Comparison of ENCODE assay signal across 8 cellular contexts in the genomic region with DNA sequence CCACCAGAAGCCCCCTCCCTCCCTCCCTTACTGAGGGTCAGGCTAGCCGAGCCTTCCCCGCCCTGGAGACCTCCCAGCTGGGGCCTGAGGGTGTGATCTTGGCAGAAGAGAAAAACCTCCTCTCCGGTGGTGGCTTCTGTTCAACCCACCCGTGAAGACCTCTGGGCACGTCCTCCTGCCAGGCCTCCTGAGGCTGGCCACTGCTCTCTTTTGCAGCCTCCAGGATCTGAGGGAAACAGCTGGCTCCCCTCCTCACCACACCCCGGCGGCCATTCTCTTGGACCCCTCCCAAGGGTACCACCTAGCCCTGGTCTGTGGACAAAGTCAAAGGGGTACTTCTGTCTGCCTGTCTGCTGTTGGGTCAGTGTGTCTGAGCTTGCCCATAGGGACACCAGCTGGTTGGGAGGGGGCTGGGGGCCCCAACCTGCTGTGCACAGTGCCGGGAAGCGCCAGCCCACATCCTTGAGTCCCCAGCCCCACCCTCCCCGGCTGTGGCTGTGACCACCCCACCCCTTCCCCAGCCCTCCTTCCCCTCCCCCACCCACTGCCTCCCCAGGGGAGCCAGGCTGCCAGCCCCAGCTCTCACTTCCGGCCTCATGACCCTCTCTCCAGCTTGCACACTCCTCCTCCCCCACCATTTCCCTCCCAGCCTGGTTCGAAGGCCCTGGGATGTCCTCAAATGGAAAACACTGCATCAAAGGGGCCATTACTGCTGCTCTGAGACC. TPM values are rescaled to one million over a fixed set of nuclear protein-coding genes. Genes with fewer than 3 reads are reported as not detected.
DNase-seq lines count a peak whose midpoint lies in the region; ATAC-seq and TF ChIP-seq lines count a peak whose summit lies in the region.

No MANE protein-coding gene starts in this region.

- H3K4me1 Mint-ChIP-seq in MCF 10A (ENCODE audit: insufficient read depth, unreplicated experiment), result peaks cover 29% of the 10 kb centered on the region

- H2AFZ ChIP-seq in mammary epithelial cell (ENCODE audit: low read depth, low read length) (no peak overlapping the region), mesenchymal stem cell (ENCODE audit: low read depth, low read length) (no peak overlapping the region)

- H3K27me3 ChIP-seq in mammary epithelial cell (ENCODE audit: insufficient read depth, low read length), result no peaks in the 10 kb centered on the region
- H3K27me3 ChIP-seq in adipocyte (replicated peaks; ENCODE audit: control insufficient read depth, insufficient read depth, low read length), result no peaks in the 10 kb centered on the region
- H3K27me3 ChIP-seq in mesenchymal stem cell (ENCODE audit: control insufficient read depth in 1 of 2, insufficient read depth in 1 of 2, low read length in 2 of 2), result no peaks in the 10 kb centered on the region
- no peaks in the 10 kb centered on the region for H3K27me3 ChIP-seq in aorta (ENCODE audit: control insufficient read depth in 1 of 2, insufficient read depth in 2 of 2, low read length in 1 of 2)

- intact Hi-C loops in MCF 10A (cut with micrococcal nuclease) (loop anchor here (1.0 to 5.0 kb wide), 4 partner anchors 33 to 106 kb away; partner anchors contain the start of gene WASF2), mammary epithelial cell (cut with micrococcal nuclease) (loop anchor here (1.0 to 5.0 kb wide), 8 partner anchors 14 to 255 kb away; partner anchors contain the start of genes AHDC1 and WASF2), aorta (cut with DNase I) (loop anchor here (2.0 to 5.0 kb wide), 5 partner anchors 45 to 154 kb away; partner anchors contain the start of gene WASF2 (in 1 of the 2))

- H3K4me3 Mint-ChIP-seq in MCF 10A (ENCODE audit: unreplicated experiment), result no peak overlapping the region

- peak overlapping the region; percentile 33 for H2AK5ac ChIP-seq in mesenchymal stem cell (ENCODE audit: low read length, severe bottlenecking)

- DNase-seq in MCF 10A (ENCODE audit: unreplicated experiment) (no peak), mammary epithelial cell (no peak), adipocyte (ENCODE audit: low read depth) (no peak), mesenchymal stem cell (peak; percentile 67), aorta (peak; percentile 86 to 88), RKO (ENCODE audit: low spot score) (no peak), NCI-H748 treated with DMSO at 0.1 percent for 48 hours (lab: John Stamatoyannopoulos, UW) (no peak), iPS-NIHi11 (ENCODE audit: low spot score) (no peak)

- H3K27me3 Mint-ChIP-seq in MCF 10A (ENCODE audit: insufficient read depth, unreplicated experiment), result no peaks in the 10 kb centered on the region

- POLR2A ChIA-PET in MCF 10A (lab: Yijun Ruan, JAX), result interaction anchor here (0.8 to 5.0 kb wide), 14 partner anchors 12 to 233 kb away, joined by 5 to 53 read pairs (median 8); partner anchors contain the start of gene WASF2

- CTCF ChIA-PET in MCF 10A (lab: Yijun Ruan, JAX) (interaction anchor here (0.6 to 5.4 kb wide), 25 partner anchors 7 to 120 kb away, joined by 3 to 62 read pairs (median 6); partner anchors contain the start of gene AHDC1), mammary epithelial cell (lab: Charles Lee; ENCODE audit: low non-redundant PET) (interaction anchor here (0.6 to 1.7 kb wide), 5 partner anchors 43 to 84 kb away, joined by 3 to 15 read pairs (median 10); partner anchors contain the start of gene AHDC1)

- no peak overlapping the region for H3K9ac ChIP-seq in mammary epithelial cell (ENCODE audit: insufficient read depth, low read length)
- H3K9ac ChIP-seq in adipocyte (ENCODE audit: low read length), result peak overlapping the region; percentile 70
- H3K9ac ChIP-seq in mesenchymal stem cell (ENCODE audit: low read length), result peak overlapping the region; percentile 62

- H3K4me3 ChIP-seq in mammary epithelial cell (replicated peaks in 1 of 3; ENCODE audit: insufficient read depth in 1 of 3, low read depth in 2 of 3, low read length in 3 of 3) (no peak overlapping the region), adipocyte (ENCODE audit: low read length) (peak overlapping the region; percentile 13), mesenchymal stem cell (ENCODE audit: insufficient read depth in 1 of 2, low read depth in 1 of 2, low read length in 2 of 2) (peak overlapping the region in 1 of 2 experiments; percentile 38), aorta (ENCODE audit: low read length in 2 of 2) (no peak overlapping the region)

- H2BK120ac ChIP-seq in mesenchymal stem cell (ENCODE audit: low read depth, low read length), result peak overlapping the region; percentile 88

- peak overlapping the region; percentile 68 for H2BK15ac ChIP-seq in mesenchymal stem cell (ENCODE audit: low read depth, poor library complexity, severe bottlenecking)

- H3K9me3 ChIP-seq in mammary epithelial cell (replicated peaks; ENCODE audit: insufficient read depth, low read length), result no peaks in the 10 kb centered on the region
- H3K9me3 ChIP-seq in adipocyte (ENCODE audit: control insufficient read depth, low read length), result no peaks in the 10 kb centered on the region
- no peaks in the 10 kb centered on the region for H3K9me3 ChIP-seq in mesenchymal stem cell (ENCODE audit: control insufficient read depth, low read length)
- H3K9me3 ChIP-seq in aorta (ENCODE audit: control insufficient read depth, low read length), result no peaks in the 10 kb centered on the region

- H3K36me3 ChIP-seq in mammary epithelial cell (ENCODE audit: insufficient read depth, low read length) (peaks cover 3% of the 10 kb centered on the region), adipocyte (ENCODE audit: control insufficient read depth, insufficient read depth, low read length, severe bottlenecking) (peaks cover 23% of the 10 kb centered on the region), mesenchymal stem cell (ENCODE audit: control insufficient read depth in 1 of 2, insufficient read depth in 2 of 2, low read depth in 1 of 2, low read length in 2 of 2) (peaks cover 29 to 67% of the 10 kb centered on the region in 2 experiments), aorta (ENCODE audit: control insufficient read depth in 1 of 2, insufficient read depth in 2 of 2, low read length in 1 of 2) (peaks cover 0 to 3% of the 10 kb centered on the region in 2 donors)

- peak overlapping the region; percentile 9 for H2BK5ac ChIP-seq in mesenchymal stem cell (ENCODE audit: low read depth, low read length, poor library complexity, severe bottlenecking)

- H3K36me3 Mint-ChIP-seq in MCF 10A (ENCODE audit: insufficient read depth, unreplicated experiment), result peaks cover 32% of the 10 kb centered on the region

- peak overlapping the region; percentile 93 to 98 for H3K4ac ChIP-seq in mesenchymal stem cell (ENCODE audit: low read depth in 1 of 2, low read length in 2 of 2)

- no TSS peak for BruUV-seq in MCF 10A (replicated peaks; lab: Mats Ljungman, UMichigan)
- no TSS peak for BruUV-seq in mammary epithelial cell (replicated peaks; lab: Mats Ljungman, UMichigan)

- H4K20me1 ChIP-seq in mammary epithelial cell (ENCODE audit: insufficient read depth, low read length), result no peaks in the 10 kb centered on the region

- dilution Hi-C loops in mammary epithelial cell (cut with HindIII; ENCODE audit: low sequenced_read_pairs), result no loop called here

- H3K79me2 ChIP-seq in mammary epithelial cell (ENCODE audit: insufficient read depth, low read length), result peaks cover 42% of the 10 kb centered on the region

- in situ Hi-C loops in mammary epithelial cell (cut with MboI; ENCODE audit: low sequenced_read_pairs in 2 of 2), result loop anchor here in 1 of 2 donors (10.0 kb wide), 1 partner anchor 49 kb away; the partner anchor contains the start of gene AHDC1

- H2BK12ac ChIP-seq in mesenchymal stem cell (ENCODE audit: low read length in 2 of 2), result peak overlapping the region; percentile 72 to 88

- peak overlapping the region; percentile 90 to 96 for H3K18ac ChIP-seq in mesenchymal stem cell (ENCODE audit: low read depth in 1 of 2, low read length in 2 of 2)

- peak overlapping the region; percentile 93 for H4K91ac ChIP-seq in mesenchymal stem cell (ENCODE audit: low read length)

- peak overlapping the region; percentile 92 for H4K8ac ChIP-seq in mesenchymal stem cell (ENCODE audit: low read length)

- H3K14ac ChIP-seq in mesenchymal stem cell (ENCODE audit: low read length in 2 of 2), result peak overlapping the region in 1 of 2 experiments; percentile 82

- no peaks in the 10 kb centered on the region for H3K9me3 Mint-ChIP-seq in MCF 10A (ENCODE audit: unreplicated experiment)

- H3K23ac ChIP-seq in mesenchymal stem cell (ENCODE audit: low read length in 2 of 2), result peak overlapping the region in 1 of 2 experiments; percentile 48

- ATAC-seq in aorta (ENCODE audit: low FRiP score), result peak; percentile 71

- H3K4me2 ChIP-seq in mammary epithelial cell (ENCODE audit: insufficient read depth, low read depth, low read length) (no peak overlapping the region), mesenchymal stem cell (ENCODE audit: low read length, poor library complexity, severe bottlenecking) (no peak overlapping the region)

- WGBS in mammary epithelial cell (ENCODE audit: low coverage, missing lambda C conversion rate), result 23% methylated on average over 4 of the region's 12 CpGs
- WGBS in mesenchymal stem cell, result 29% methylated on average over 10 of the region's 12 CpGs
- 4 to 10% methylated on average over 12 of the region's 12 CpGs for WGBS in aorta, 2 donors

- H3K79me1 ChIP-seq in mesenchymal stem cell (replicated peaks; ENCODE audit: low read length, poor library complexity, severe bottlenecking), result peaks cover 39% of the 10 kb centered on the region

- H3K4me1 ChIP-seq in mammary epithelial cell (ENCODE audit: insufficient read depth, low read length) (peaks cover 36% of the 10 kb centered on the region), adipocyte (ENCODE audit: control insufficient read depth, insufficient read depth, low read length) (peaks cover 41% of the 10 kb centered on the region), mesenchymal stem cell (ENCODE audit: control insufficient read depth, insufficient read depth, low read depth, low read length) (peaks cover 44% of the 10 kb centered on the region), aorta (ENCODE audit: control insufficient read depth in 1 of 2, insufficient read depth in 2 of 2, low read length in 2 of 2) (peaks cover 0 to 4% of the 10 kb centered on the region in 2 donors)

- TF ChIP-seq CTCF in MCF 10A (IDR thresholded peaks at IDR 0.05; ENCODE audit: unreplicated experiment) (no peak), mammary epithelial cell (conservative IDR thresholded peaks at IDR 0.05 in 1 of 2, IDR thresholded peaks at IDR 0.05 in 1 of 2; ENCODE audit: extremely low read depth in 1 of 2, insufficient read depth in 1 of 2, low read depth in 1 of 2, low read length in 2 of 2) (no peak)

- H3K27ac ChIP-seq in mammary epithelial cell (ENCODE audit: insufficient read depth, low read depth, low read length) (no peak overlapping the region), mesenchymal stem cell (ENCODE audit: low read length, poor library complexity, severe bottlenecking) (peak overlapping the region; percentile 41), aorta (ENCODE audit: low read depth in 1 of 2, low read length in 2 of 2) (peak overlapping the region; percentile 15 to 71)

- H3K27ac Mint-ChIP-seq in MCF 10A (ENCODE audit: low read depth, unreplicated experiment), result peak overlapping the region; percentile 73

RNA-seq across cellular contexts. Expression of gene AHDC1, which starts 48.1 kb away (rescaled TPM):
- total RNA-seq in MCF 10A (2022), result 18.4 and 25.2 TPM in 2 replicates
- total RNA-seq in mammary epithelial cell, result 10 to 100 TPM; 35.3 to 51.8 TPM
- polyA plus RNA-seq in mammary epithelial cell, result 8.0 TPM
- 21.4 TPM for polyA minus RNA-seq in mammary epithelial cell
- 27.0 TPM for polyA plus RNA-seq in mesenchymal stem cell (2013, experiment 1 of 2)
- 24.1 TPM for polyA plus RNA-seq in mesenchymal stem cell (2013, experiment 2 of 2)
- 10 to 100 TPM; 63.5 to 89.1 TPM for total RNA-seq in aorta
- polyA plus RNA-seq in aorta, result 10 to 100 TPM in 1 of 2 donors, 1 to 10 TPM in 1; 7.8 to 23.9 TPM

Comparison
In these comparisons a context has a peak if more than half of its experiments do, and no peak if none do; other contexts are left out.
1. DNase-seq: peak in mesenchymal stem cell (single experiment) and aorta (2 of 2); none in MCF 10A (single experiment), mammary epithelial cell (single experiment), adipocyte (single experiment), RKO (single experiment), NCI-H748 treated with DMSO at 0.1 percent for 48 hours (single experiment) and iPS-NIHi11 (single experiment).